ENCODE assay signal across 1 cellular context in genomic region chr6:79506251-79506650, GRCh38.
TF ChIP-seq lines count a peak whose summit lies in the region.

No MANE protein-coding gene starts in this region.

TF ChIP-seq in endothelial cell of umbilical vein, 7 proteins besides CTCF, POLR2A, EP300 and RAD21 (continued from another document):
- TF ChIP-seq GATA2 (IDR thresholded peaks at IDR 0.05; ENCODE audit: insufficient read depth, insufficient read length, low read depth, low read length) (no peak), POLR2AphosphoS5 (IDR thresholded peaks at IDR 0.05; ENCODE audit: insufficient read depth, low read depth, low read length) (no peak), FOS (IDR thresholded peaks at IDR 0.05; ENCODE audit: borderline replicate concordance, insufficient read depth, low read length) (peak; percentile 41)
